ENCODE assay signal across 8 cellular contexts in genomic region chr2:101830555-101830954, GRCh38.
DNase-seq lines count a peak whose midpoint lies in the region; ATAC-seq and TF ChIP-seq lines count a peak whose summit lies in the region.

No MANE protein-coding gene starts in this region.

- H3K36me3 Mint-ChIP-seq in activated CD4-positive, alpha-beta T cell treated with anti-CD3 and anti-CD28 coated beads, Interleukin-2, amount 10 ng/mL, durations not matched to agents 7 days and 5 days (ENCODE audit: low read depth), result peaks cover 70% of the 10 kb centered on the region

- no peaks in the 10 kb centered on the region for H3K27me3 Mint-ChIP-seq in activated CD4-positive, alpha-beta T cell treated with anti-CD3 and anti-CD28 coated beads, Interleukin-2, amount 10 ng/mL, durations not matched to agents 7 days and 5 days

- no peak overlapping the region for H3K4me2 ChIP-seq in fibroblast of lung (ENCODE audit: extremely low read depth, insufficient read depth, low read length)

- no peak for DNase-seq in activated CD4-positive, alpha-beta T cell treated with anti-CD3 and anti-CD28 coated beads, Interleukin-2, amount 10 ng/mL, durations not matched to agents 7 days and 5 days
- DNase-seq in activated CD4-positive, alpha-beta T cell treated with anti-CD3 and anti-CD28 coated beads, Interleukin-2, amount 50 U/mL, for 4 hours, result no peak
- peak; percentile 73 for DNase-seq in RPMI7951 (ENCODE audit: low read depth)
- peak in 1 of 2 donors; percentile 87 for DNase-seq in fibroblast of lung (ENCODE audit: low read depth in 2 of 2)
- peak; percentile 18 for DNase-seq in stimulated activated naive CD8-positive, alpha-beta T cell treated with anti-CD3 and anti-CD28 coated beads, Interleukin-15, Interleukin-2, amounts not matched to agents 100 U/mL and 50 U/mL, for 24 hours
- no peak for DNase-seq in mucosa of gallbladder (ENCODE audit: low spot score)

- peak overlapping the region; percentile 68 for H3K27ac Mint-ChIP-seq in activated CD4-positive, alpha-beta T cell treated with anti-CD3 and anti-CD28 coated beads, Interleukin-2, amount 10 ng/mL, durations not matched to agents 7 days and 5 days

- no peak for TF ChIP-seq CTCF in fibroblast of lung (conservative IDR thresholded peaks at IDR 0.05 in 1 of 2, IDR thresholded peaks at IDR 0.05 in 1 of 2; ENCODE audit: low read depth in 1 of 2, low read length in 2 of 2)

- H3K4me1 Mint-ChIP-seq in activated CD4-positive, alpha-beta T cell treated with anti-CD3 and anti-CD28 coated beads, Interleukin-2, amount 10 ng/mL, durations not matched to agents 7 days and 5 days, result peaks cover 58% of the 10 kb centered on the region

- no peaks in the 10 kb centered on the region for H3K9me3 Mint-ChIP-seq in activated CD4-positive, alpha-beta T cell treated with anti-CD3 and anti-CD28 coated beads, Interleukin-2, amount 10 ng/mL, durations not matched to agents 7 days and 5 days

- no peak overlapping the region for H3K9ac ChIP-seq in fibroblast of lung (ENCODE audit: insufficient read depth, low read length)

- POLR2A ChIA-PET in activated CD4-positive, alpha-beta T cell treated with anti-CD3 and anti-CD28 coated beads, Interleukin-2, amount 10 ng/mL, durations not matched to agents 7 days and 5 days (lab: Charles Lee), result interaction anchor here (0.6 kb wide), 1 partner anchor 94 kb away, joined by 4 read pairs; no protein-coding TSS in a partner anchor

- H3K4me3 ChIP-seq in fibroblast of lung (replicated peaks in 1 of 4; ENCODE audit: control extremely low read depth in 1 of 4, insufficient read depth in 1 of 4, low read depth in 3 of 4, low read length in 4 of 4), result no peak overlapping the region

- H3K79me2 ChIP-seq in fibroblast of lung (ENCODE audit: control insufficient read depth, insufficient read depth, low read length), result peaks cover 48% of the 10 kb centered on the region

- CTCF ChIA-PET in activated CD4-positive, alpha-beta T cell treated with anti-CD3 and anti-CD28 coated beads, Interleukin-2, amount 10 ng/mL, durations not matched to agents 7 days and 5 days (lab: Charles Lee), result interaction anchor here (0.7 to 2.5 kb wide), 11 partner anchors 9 to 534 kb away, joined by 3 to 8 read pairs (median 3); no protein-coding TSS in a partner anchor

- peaks cover 11% of the 10 kb centered on the region for H3K36me3 ChIP-seq in fibroblast of lung (ENCODE audit: control insufficient read depth, insufficient read depth, low read length)

- no peaks in the 10 kb centered on the region for H3K9me3 ChIP-seq in fibroblast of lung (ENCODE audit: control insufficient read depth, insufficient read depth, low read depth, low read length)

- peak overlapping the region; percentile 41 for H3K27ac ChIP-seq in fibroblast of lung (ENCODE audit: insufficient read depth, low read length)

- peaks cover 34% of the 10 kb centered on the region for H3K4me1 ChIP-seq in fibroblast of lung (ENCODE audit: control insufficient read depth, extremely low read depth, insufficient read depth, low read length)

- H4K20me1 ChIP-seq in fibroblast of lung (ENCODE audit: control insufficient read depth, extremely low read depth, insufficient read depth, low read length), result no peaks in the 10 kb centered on the region

- ATAC-seq in stimulated activated naive CD8-positive, alpha-beta T cell treated with anti-CD3 and anti-CD28 coated beads, Interleukin-15, Interleukin-2, amounts not matched to agents 100 U/mL and 50 U/mL, for 24 hours, result peak; percentile 92
- ATAC-seq in HG02763 (IDR thresholded peaks at IDR 0.05; ENCODE audit: unreplicated experiment), result no peak
- ATAC-seq in GM18498 (IDR thresholded peaks at IDR 0.05; ENCODE audit: unreplicated experiment), result no peak

- H2AFZ ChIP-seq in fibroblast of lung (ENCODE audit: low read length), result no peak overlapping the region

- no peak overlapping the region for H3K4me3 Mint-ChIP-seq in activated CD4-positive, alpha-beta T cell treated with anti-CD3 and anti-CD28 coated beads, Interleukin-2, amount 10 ng/mL, durations not matched to agents 7 days and 5 days

- no peaks in the 10 kb centered on the region for H3K27me3 ChIP-seq in fibroblast of lung (ENCODE audit: control insufficient read depth, insufficient read depth, low read length)

Comparison
In these comparisons a context has a peak if more than half of its experiments do, and no peak if none do; other contexts are left out.
1. DNase-seq: peak in RPMI7951 (single experiment) and stimulated activated naive CD8-positive, alpha-beta T cell treated with anti-CD3 and anti-CD28 coated beads, Interleukin-15, Interleukin-2, amounts not matched to agents 100 U/mL and 50 U/mL, for 24 hours (single experiment); none in activated CD4-positive, alpha-beta T cell treated with anti-CD3 and anti-CD28 coated beads, Interleukin-2, amount 10 ng/mL, durations not matched to agents 7 days and 5 days (single experiment), activated CD4-positive, alpha-beta T cell treated with anti-CD3 and anti-CD28 coated beads, Interleukin-2, amount 50 U/mL, for 4 hours (0 of 2) and mucosa of gallbladder (single experiment).